In the genomic region with DNA sequence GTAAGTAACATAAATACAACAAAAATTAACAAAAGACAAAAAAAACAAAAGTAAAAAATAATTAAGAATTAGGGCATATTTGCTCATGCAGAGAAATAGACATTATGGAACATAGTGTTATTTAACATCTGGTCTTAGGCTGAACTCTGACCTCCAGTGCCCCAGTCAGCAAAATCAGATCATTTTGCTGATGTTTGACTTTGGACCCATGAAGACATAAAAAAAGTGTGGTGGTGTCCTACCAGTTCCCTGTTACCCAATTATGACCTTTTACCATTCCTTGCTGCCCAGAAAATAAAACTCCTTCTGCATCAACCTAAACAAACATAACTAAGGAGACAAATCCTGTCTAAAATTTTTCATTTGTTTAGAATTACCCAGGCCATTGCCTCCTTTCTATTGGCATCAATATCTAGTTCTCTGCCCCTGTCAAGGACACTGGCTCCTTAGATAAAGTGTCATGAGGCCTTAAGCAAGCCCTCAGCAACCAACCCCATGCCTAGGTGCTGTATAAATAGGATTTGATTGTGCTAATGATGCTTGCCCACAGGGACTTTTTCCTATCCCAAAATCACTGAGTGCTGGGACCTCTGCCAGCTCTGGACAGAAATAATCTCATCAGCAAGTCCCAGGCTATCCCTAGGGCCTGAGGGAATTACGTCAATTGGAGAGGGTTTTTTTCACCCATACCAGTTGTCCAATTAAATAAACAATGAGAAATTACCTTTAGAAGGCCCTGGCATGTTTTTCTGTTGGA, we compare ENCODE assay signal across 16 cellular contexts.
DNase-seq lines count a peak whose midpoint lies in the region; ATAC-seq and TF ChIP-seq lines count a peak whose summit lies in the region.
"Had no signal": no experiment of that assay in that cellular context is flagged by ENCODE, and none has a peak within 500 bp of the region (broad histone marks: within the 10 kb centered on the region; RNA-seq: fewer than 3 reads in every experiment).

No MANE protein-coding gene starts in this region.

- peaks cover 19 to 36% of the 10 kb centered on the region in 2 donors for H3K27me3 Mint-ChIP-seq in T-cell

- no peaks in the 10 kb centered on the region for H3K36me3 Mint-ChIP-seq in T-cell
- H3K36me3 Mint-ChIP-seq: CD14-positive monocyte had no signal

- no peaks in the 10 kb centered on the region for H3K36me3 ChIP-seq in HEK293 (ENCODE audit: control insufficient read depth in 2 of 2, insufficient read depth in 1 of 2, low read length in 2 of 2)

- no peak for TF ChIP-seq CTCF in HEK293 (tag by site-specific recombination; IDR thresholded peaks at IDR 0.05)
- TF ChIP-seq CTCF in fibroblast of the aortic adventitia (IDR thresholded peaks at IDR 0.05; ENCODE audit: insufficient read depth, low read length), result no peak

- no peak for ATAC-seq in sciatic nerve
- no peak for ATAC-seq in HG02642 (IDR thresholded peaks at IDR 0.05; ENCODE audit: poor library complexity, unreplicated experiment)
- ATAC-seq in T-cell (replicated peaks in 1 of 4), result no peak
- ATAC-seq in HG03354 (IDR thresholded peaks at IDR 0.05; ENCODE audit: poor library complexity, severe bottlenecking, unreplicated experiment), result no peak

- no peak overlapping the region for H3K4me3 ChIP-seq in HEK293 (ENCODE audit: low read depth, low read length)
- H3K4me3 ChIP-seq in fibroblast of the aortic adventitia (ENCODE audit: low read depth, low read length), result no peak overlapping the region
- H3K4me3 ChIP-seq: SJSA1 had no signal

- peaks cover 12% of the 10 kb centered on the region for H3K4me1 ChIP-seq in HEK293 (ENCODE audit: control insufficient read depth, insufficient read depth, low read length)
- H3K4me1 ChIP-seq: SJSA1 had no signal

- no peaks in the 10 kb centered on the region for H3K4me1 Mint-ChIP-seq in T-cell
- H3K4me1 Mint-ChIP-seq: CD14-positive monocyte had no signal

- CTCF ChIA-PET in HEK293 (lab: Yijun Ruan, JAX) (interaction anchor here (0.6 kb wide), 2 partner anchors 28 to 114 kb away, joined by 5 to 8 read pairs; no protein-coding TSS in a partner anchor), T-cell (lab: Charles Lee) (interaction anchor here in 1 of 2 donors (0.6 kb wide), 1 partner anchor 376 kb away, joined by 4 read pairs; no protein-coding TSS in a partner anchor)

- H3K27ac Mint-ChIP-seq in T-cell, result no peak overlapping the region
- H3K27ac Mint-ChIP-seq: CD14-positive monocyte had no signal

- intact Hi-C loops in sciatic nerve (cut with DNase I), result no loop called here

- H3K9me3 ChIP-seq in HEK293 (ENCODE audit: control insufficient read depth, insufficient read depth, low read depth, low read length), result no peaks in the 10 kb centered on the region
- H3K9me3 ChIP-seq: SJSA1 had no signal

- no peak overlapping the region for H3K4me3 Mint-ChIP-seq in T-cell
- H3K4me3 Mint-ChIP-seq: CD14-positive monocyte had no signal

- POLR2A ChIA-PET in HEK293 (lab: Yijun Ruan, JAX) (interaction anchor here (1.6 kb wide), 1 partner anchor 33 kb away, joined by 4 read pairs; no protein-coding TSS in a partner anchor), T-cell (lab: Charles Lee) (interaction anchor here in 1 of 2 donors (0.9 kb wide), 1 partner anchor 460 kb away, joined by 4 read pairs; no protein-coding TSS in a partner anchor)

- peak; percentile 71 for DNase-seq in RPMI7951 (ENCODE audit: low read depth)
- peak; percentile 1 for DNase-seq in fibroblast of the aortic adventitia (ENCODE audit: low read depth)
- DNase-seq in sciatic nerve (ENCODE audit: low spot score), result peak; percentile 57
- no peak for DNase-seq in NCI-H187 treated with DMSO at 0.1 percent for 48 hours (lab: John Stamatoyannopoulos, UW)
- DNase-seq in T-cell, result no peak
- DNase-seq: activated T-cell treated with anti-CD3 and anti-CD28 coated beads for 4 hours; amniotic stem cell; hypothalamus; Kasumi-1; mesenchymal stem cell; stimulated activated naive CD4-positive, alpha-beta T cell treated with Interleukin-2 at 50 U/mL for 16 hours had no signal

- no peak overlapping the region for H3K27ac ChIP-seq in HEK293 (ENCODE audit: extremely low read depth, low read depth, low read length)
- H3K27ac ChIP-seq: SJSA1 had no signal

- H3K9me3 Mint-ChIP-seq in T-cell, result no peaks in the 10 kb centered on the region

TF ChIP-seq in HEK293, 187 proteins besides CTCF, POLR2A, EP300 and RAD21 (continues in another document):
- TF ChIP-seq ZNF24 (tag by site-specific recombination; IDR thresholded peaks at IDR 0.05), result no peak
- no peak for TF ChIP-seq ZNF521 (tag by site-specific recombination; IDR thresholded peaks at IDR 0.05)
- no peak for TF ChIP-seq GLIS1 (tag by site-specific recombination; IDR thresholded peaks at IDR 0.05)
- no peak for TF ChIP-seq EGR2 (tag by site-specific recombination; IDR thresholded peaks at IDR 0.05; ENCODE audit: low read depth)
- no peak for TF ChIP-seq KLF9 (tag by site-specific recombination; IDR thresholded peaks at IDR 0.05; ENCODE audit: low read depth)
- no peak for TF ChIP-seq ZNF692 (tag by site-specific recombination; IDR thresholded peaks at IDR 0.05)
- TF ChIP-seq ZNF266 (tag by site-specific recombination; IDR thresholded peaks at IDR 0.05; ENCODE audit: low read depth), result no peak
- TF ChIP-seq, protein P1, sequence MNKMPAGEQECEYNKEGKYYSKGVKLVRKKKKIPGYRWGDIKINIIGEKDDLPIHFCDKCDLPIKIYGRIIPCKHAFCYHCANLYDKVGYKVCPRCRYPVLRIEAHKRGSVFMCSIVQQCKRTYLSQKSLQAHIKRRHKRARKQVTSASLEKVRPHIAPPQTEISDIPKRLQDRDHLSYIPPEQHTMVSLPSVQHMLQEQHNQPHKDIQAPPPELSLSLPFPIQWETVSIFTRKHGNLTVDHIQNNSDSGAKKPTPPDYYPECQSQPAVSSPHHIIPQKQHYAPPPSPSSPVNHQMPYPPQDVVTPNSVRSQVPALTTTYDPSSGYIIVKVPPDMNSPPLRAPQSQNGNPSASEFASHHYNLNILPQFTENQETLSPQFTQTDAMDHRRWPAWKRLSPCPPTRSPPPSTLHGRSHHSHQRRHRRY (tag by site-specific recombination; IDR thresholded peaks at IDR 0.05), result no peak
- TF ChIP-seq ZNF473 (tag by site-specific recombination; IDR thresholded peaks at IDR 0.05), result no peak
- TF ChIP-seq, protein P2, sequence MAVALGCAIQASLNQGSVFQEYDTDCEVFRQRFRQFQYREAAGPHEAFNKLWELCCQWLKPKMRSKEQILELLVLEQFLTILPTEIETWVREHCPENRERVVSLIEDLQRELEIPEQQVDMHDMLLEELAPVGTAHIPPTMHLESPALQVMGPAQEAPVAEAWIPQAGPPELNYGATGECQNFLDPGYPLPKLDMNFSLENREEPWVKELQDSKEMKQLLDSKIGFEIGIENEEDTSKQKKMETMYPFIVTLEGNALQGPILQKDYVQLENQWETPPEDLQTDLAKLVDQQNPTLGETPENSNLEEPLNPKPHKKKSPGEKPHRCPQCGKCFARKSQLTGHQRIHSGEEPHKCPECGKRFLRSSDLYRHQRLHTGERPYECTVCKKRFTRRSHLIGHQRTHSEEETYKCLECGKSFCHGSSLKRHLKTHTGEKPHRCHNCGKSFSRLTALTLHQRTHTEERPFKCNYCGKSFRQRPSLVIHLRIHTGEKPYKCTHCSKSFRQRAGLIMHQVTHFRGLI (tag by site-specific recombination; IDR thresholded peaks at IDR 0.05), result no peak
- no peak for TF ChIP-seq KLF16 (tag by site-specific recombination; IDR thresholded peaks at IDR 0.05)
- no peak for TF ChIP-seq ZNF16 (tag by site-specific recombination; IDR thresholded peaks at IDR 0.05; ENCODE audit: low read depth)
- TF ChIP-seq SALL2 (tag by site-specific recombination; IDR thresholded peaks at IDR 0.05; ENCODE audit: borderline replicate concordance), result no peak
- TF ChIP-seq ZNF624 (tag by site-specific recombination; IDR thresholded peaks at IDR 0.05), result no peak
- no peak for TF ChIP-seq ZNF510 (tag by site-specific recombination; IDR thresholded peaks at IDR 0.05; ENCODE audit: insufficient replicate concordance)
- no peak for TF ChIP-seq ZNF548 (tag by site-specific recombination; IDR thresholded peaks at IDR 0.05)
- no peak for TF ChIP-seq ZNF488 (tag by site-specific recombination; IDR thresholded peaks at IDR 0.05)
- no peak for TF ChIP-seq ZNF146 (tag by site-specific recombination; IDR thresholded peaks at IDR 0.05)
- TF ChIP-seq SP3 (tag by site-specific recombination; IDR thresholded peaks at IDR 0.05), result no peak
- TF ChIP-seq, protein P3, sequence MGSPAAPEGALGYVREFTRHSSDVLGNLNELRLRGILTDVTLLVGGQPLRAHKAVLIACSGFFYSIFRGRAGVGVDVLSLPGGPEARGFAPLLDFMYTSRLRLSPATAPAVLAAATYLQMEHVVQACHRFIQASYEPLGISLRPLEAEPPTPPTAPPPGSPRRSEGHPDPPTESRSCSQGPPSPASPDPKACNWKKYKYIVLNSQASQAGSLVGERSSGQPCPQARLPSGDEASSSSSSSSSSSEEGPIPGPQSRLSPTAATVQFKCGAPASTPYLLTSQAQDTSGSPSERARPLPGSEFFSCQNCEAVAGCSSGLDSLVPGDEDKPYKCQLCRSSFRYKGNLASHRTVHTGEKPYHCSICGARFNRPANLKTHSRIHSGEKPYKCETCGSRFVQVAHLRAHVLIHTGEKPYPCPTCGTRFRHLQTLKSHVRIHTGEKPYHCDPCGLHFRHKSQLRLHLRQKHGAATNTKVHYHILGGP (tag by site-specific recombination; IDR thresholded peaks at IDR 0.05), result no peak
- no peak for TF ChIP-seq KLF1 (tag by site-specific recombination; IDR thresholded peaks at IDR 0.05)
- no peak for TF ChIP-seq ZNF140 (tag by site-specific recombination; IDR thresholded peaks at IDR 0.05)

Comparison
In these comparisons a context has a peak if more than half of its experiments do, and no peak if none do; other contexts are left out.
1. DNase-seq: peak in RPMI7951 (single experiment), fibroblast of the aortic adventitia (single experiment) and sciatic nerve (single experiment); none in NCI-H187 treated with DMSO at 0.1 percent for 48 hours (single experiment) and T-cell (0 of 34).